25 cellular contexts compared by ENCODE assay signal in the genomic region with DNA sequence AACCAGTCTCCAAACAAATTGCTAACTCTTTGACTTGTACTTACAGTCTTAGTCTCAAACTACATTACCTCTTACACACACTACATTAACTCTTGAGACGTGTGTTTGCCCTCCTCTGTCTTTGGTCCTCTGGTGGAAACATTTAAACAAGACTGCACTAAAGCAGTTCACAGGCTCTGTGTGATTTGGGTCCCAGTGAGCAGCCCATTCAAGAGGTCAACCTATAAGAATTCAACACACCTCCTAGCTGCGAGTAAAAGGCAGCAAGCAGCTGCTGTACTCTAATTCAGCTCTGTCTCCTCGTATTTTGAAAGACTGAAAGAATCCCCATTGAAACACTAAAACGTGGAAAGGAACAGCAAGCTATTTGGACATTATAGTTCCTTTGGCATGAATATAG.
DNase-seq lines count a peak whose midpoint lies in the region; ATAC-seq, FAIRE-seq and TF ChIP-seq lines count a peak whose summit lies in the region.
"Had no signal": no experiment of that assay in that cellular context is flagged by ENCODE, and none has a peak within 500 bp of the region (broad histone marks: within the 10 kb centered on the region; RNA-seq: fewer than 3 reads in every experiment).

No MANE protein-coding gene starts in this region.

- H3K27ac ChIP-seq in A549 = no peak overlapping the region
- H3K27ac ChIP-seq in right lobe of liver = no peak overlapping the region
- H3K27ac ChIP-seq: dorsolateral prefrontal cortex, spleen, WERI-Rb-1 had no signal

- CTCF ChIA-PET in A549 (lab: Yijun Ruan, JAX) = no interaction called here

- no peak for TF ChIP-seq RAD21 in A549 (conservative IDR thresholded peaks at IDR 0.05 in 1 of 2, IDR thresholded peaks at IDR 0.05 in 1 of 2)

- peak in 1 of 2 experiments; percentile 55; a peak in 2 of 6 replicates for ATAC-seq in A549
- ATAC-seq in right lobe of liver = no peak
- ATAC-seq in GM21447 (IDR thresholded peaks at IDR 0.05; ENCODE audit: unreplicated experiment) = no peak
- ATAC-seq: activated naive CD8-positive, alpha-beta T cell treated with anti-CD3 and anti-CD28 coated beads, Interleukin-2, amount 50 U/mL, for 24 hours; activated T-cell treated with anti-CD3 and anti-CD28 coated beads, Interleukin-2, amount 50 U/mL, for 4 hours; GM12878; right cardiac atrium had no signal

- H3K27me3 ChIP-seq in H7 (ENCODE audit: control insufficient read depth, insufficient read depth, low read length) = no peaks in the 10 kb centered on the region
- no peaks in the 10 kb centered on the region for H3K27me3 ChIP-seq in right lobe of liver
- H3K27me3 ChIP-seq: dorsolateral prefrontal cortex, spleen, transverse colon had no signal

- TF ChIP-seq CTCF in A549 (IDR thresholded peaks at IDR 0.05) (no peak), right lobe of liver (IDR thresholded peaks at IDR 0.05) (no peak)

- TF ChIP-seq POLR2A in A549 (IDR thresholded peaks at IDR 0.05; ENCODE audit: low read length) (no peak), right lobe of liver (IDR thresholded peaks at IDR 0.05) (no peak)

- POLR2A ChIA-PET in A549 (lab: Yijun Ruan, JAX) = no interaction called here

- no peak for FAIRE-seq in A549 (lab: Jason Lieb, UNC)
- FAIRE-seq: endothelial cell of umbilical vein, GM12878, keratinocyte had no signal

- intact Hi-C loops in right lobe of liver (cut with DNase I) = no loop called here

- H3K9me3 ChIP-seq in A549 = no peaks in the 10 kb centered on the region
- H3K9me3 ChIP-seq in right lobe of liver = no peaks in the 10 kb centered on the region
- H3K9me3 ChIP-seq: spleen, transverse colon had no signal

- WGBS in A549 (ENCODE audit: missing lambda C conversion rate) = 44% methylated on average over 4 of the region's 4 CpGs
- 49% methylated on average over 3 of the region's 4 CpGs for WGBS in right lobe of liver (ENCODE audit: insufficient coverage, low coverage, low lambda C conversion rate, missing lambda C conversion rate)

- peak overlapping the region; percentile 17; the same call in 2 of the 3 replicates for H3K4me2 ChIP-seq in A549

- H3K4me1 ChIP-seq in A549 = no peaks in the 10 kb centered on the region
- no peaks in the 10 kb centered on the region for H3K4me1 ChIP-seq in right lobe of liver
- H3K4me1 ChIP-seq: spleen had no signal

- no peak for TF ChIP-seq EP300 in A549 (IDR thresholded peaks at IDR 0.05)

- H3K36me3 ChIP-seq in H7 (replicated peaks; ENCODE audit: control insufficient read depth, insufficient read depth, low read length) (no peaks in the 10 kb centered on the region), right lobe of liver (no peaks in the 10 kb centered on the region)
- H3K36me3 ChIP-seq: spleen, transverse colon, WERI-Rb-1 had no signal

- H3K4me3 ChIP-seq in A549 (no peak overlapping the region), H7 (ENCODE audit: insufficient read depth, low read depth, low read length) (no peak overlapping the region), right lobe of liver (no peak overlapping the region)
- H3K4me3 ChIP-seq: GM12878, lung, spleen, transverse colon had no signal

- no peak for DNase-seq in A549 (ENCODE audit: low read depth in 1 of 2, low spot score in 1 of 2)
- DNase-seq in H7 = peak; percentile 5
- DNase-seq in OCI-M1 (lab: John Stamatoyannopoulos, UW) = peak; percentile 55
- peak; percentile 15 for DNase-seq in iPS-NIHi11 (ENCODE audit: low spot score)
- DNase-seq in glomerular visceral epithelial cell (ENCODE audit: extremely low spot score) = no peak
- no peak for DNase-seq in right lobe of liver
- DNase-seq: activated CD4-positive, alpha-beta T cell treated with anti-CD3 and anti-CD28 coated beads, Interleukin-2, amount 10 ng/mL, durations not matched to agents 7 days and 5 days; activated gamma-delta T cell treated with Interleukin-2 at 50 U/mL for 16 hours; activated naive CD8-positive, alpha-beta T cell treated with anti-CD3 and anti-CD28 coated beads, Interleukin-2, amount 50 U/mL, for 24 hours; activated T-cell treated with anti-CD3 and anti-CD28 coated beads, Interleukin-2, amount 50 U/mL, for 4 hours; C1 segment of cervical spinal cord; dorsolateral prefrontal cortex; NCI-H1048; NCI-H446 treated with DMSO at 0.1 percent for 48 hours; right cardiac atrium; SIG-M5; spleen; stimulated activated CD4-positive, alpha-beta T cell treated with anti-CD3 and anti-CD28 coated beads, Interleukin-2, amount 100 ng/mL, for 48 hours; transverse colon; WERI-Rb-1 had no signal

TF ChIP-seq in A549, 52 proteins besides CTCF, POLR2A, EP300 and RAD21:
- TF ChIP-seq ZNF302 (CRISPR knock-in tag; IDR thresholded peaks at IDR 0.05) = no peak
- TF ChIP-seq TP53 (CRISPR knock-in tag; IDR thresholded peaks at IDR 0.05) = no peak
- TF ChIP-seq FOXS1 (CRISPR knock-in tag; IDR thresholded peaks at IDR 0.05) = no peak
- TF ChIP-seq CEBPB (IDR thresholded peaks at IDR 0.05) = no peak
- TF ChIP-seq EHF (CRISPR knock-in tag; IDR thresholded peaks at IDR 0.05) = no peak
- TF ChIP-seq, protein P1, sequence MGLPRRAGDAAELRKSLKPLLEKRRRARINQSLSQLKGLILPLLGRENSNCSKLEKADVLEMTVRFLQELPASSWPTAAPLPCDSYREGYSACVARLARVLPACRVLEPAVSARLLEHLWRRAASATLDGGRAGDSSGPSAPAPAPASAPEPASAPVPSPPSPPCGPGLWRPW (IDR thresholded peaks at IDR 0.05) = no peak
- TF ChIP-seq RARB (CRISPR knock-in tag; IDR thresholded peaks at IDR 0.05) = no peak
- TF ChIP-seq JUN (IDR thresholded peaks at IDR 0.05) = no peak
- no peak for TF ChIP-seq SMC3 (IDR thresholded peaks at IDR 0.05)
- TF ChIP-seq HOXB13 (CRISPR knock-in tag; IDR thresholded peaks at IDR 0.05; ENCODE audit: low read depth) = no peak
- no peak for TF ChIP-seq NPAS2 (CRISPR knock-in tag; IDR thresholded peaks at IDR 0.05; ENCODE audit: borderline replicate concordance)
- TF ChIP-seq, protein P2, sequence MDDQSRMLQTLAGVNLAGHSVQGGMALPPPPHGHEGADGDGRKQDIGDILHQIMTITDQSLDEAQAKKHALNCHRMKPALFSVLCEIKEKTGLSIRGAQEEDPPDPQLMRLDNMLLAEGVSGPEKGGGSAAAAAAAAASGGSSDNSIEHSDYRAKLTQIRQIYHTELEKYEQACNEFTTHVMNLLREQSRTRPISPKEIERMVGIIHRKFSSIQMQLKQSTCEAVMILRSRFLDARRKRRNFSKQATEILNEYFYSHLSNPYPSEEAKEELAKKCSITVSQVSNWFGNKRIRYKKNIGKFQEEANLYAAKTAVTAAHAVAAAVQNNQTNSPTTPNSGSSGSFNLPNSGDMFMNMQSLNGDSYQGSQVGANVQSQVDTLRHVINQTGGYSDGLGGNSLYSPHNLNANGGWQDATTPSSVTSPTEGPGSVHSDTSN (IDR thresholded peaks at IDR 0.05) = no peak
- no peak for TF ChIP-seq KDM5A (IDR thresholded peaks at IDR 0.05)
- TF ChIP-seq, protein P3, sequence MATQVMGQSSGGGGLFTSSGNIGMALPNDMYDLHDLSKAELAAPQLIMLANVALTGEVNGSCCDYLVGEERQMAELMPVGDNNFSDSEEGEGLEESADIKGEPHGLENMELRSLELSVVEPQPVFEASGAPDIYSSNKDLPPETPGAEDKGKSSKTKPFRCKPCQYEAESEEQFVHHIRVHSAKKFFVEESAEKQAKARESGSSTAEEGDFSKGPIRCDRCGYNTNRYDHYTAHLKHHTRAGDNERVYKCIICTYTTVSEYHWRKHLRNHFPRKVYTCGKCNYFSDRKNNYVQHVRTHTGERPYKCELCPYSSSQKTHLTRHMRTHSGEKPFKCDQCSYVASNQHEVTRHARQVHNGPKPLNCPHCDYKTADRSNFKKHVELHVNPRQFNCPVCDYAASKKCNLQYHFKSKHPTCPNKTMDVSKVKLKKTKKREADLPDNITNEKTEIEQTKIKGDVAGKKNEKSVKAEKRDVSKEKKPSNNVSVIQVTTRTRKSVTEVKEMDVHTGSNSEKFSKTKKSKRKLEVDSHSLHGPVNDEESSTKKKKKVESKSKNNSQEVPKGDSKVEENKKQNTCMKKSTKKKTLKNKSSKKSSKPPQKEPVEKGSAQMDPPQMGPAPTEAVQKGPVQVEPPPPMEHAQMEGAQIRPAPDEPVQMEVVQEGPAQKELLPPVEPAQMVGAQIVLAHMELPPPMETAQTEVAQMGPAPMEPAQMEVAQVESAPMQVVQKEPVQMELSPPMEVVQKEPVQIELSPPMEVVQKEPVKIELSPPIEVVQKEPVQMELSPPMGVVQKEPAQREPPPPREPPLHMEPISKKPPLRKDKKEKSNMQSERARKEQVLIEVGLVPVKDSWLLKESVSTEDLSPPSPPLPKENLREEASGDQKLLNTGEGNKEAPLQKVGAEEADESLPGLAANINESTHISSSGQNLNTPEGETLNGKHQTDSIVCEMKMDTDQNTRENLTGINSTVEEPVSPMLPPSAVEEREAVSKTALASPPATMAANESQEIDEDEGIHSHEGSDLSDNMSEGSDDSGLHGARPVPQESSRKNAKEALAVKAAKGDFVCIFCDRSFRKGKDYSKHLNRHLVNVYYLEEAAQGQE (IDR thresholded peaks at IDR 0.05) = no peak
- no peak for TF ChIP-seq HOXA7 (CRISPR knock-in tag; IDR thresholded peaks at IDR 0.05)
- no peak for TF ChIP-seq MAFK (IDR thresholded peaks at IDR 0.05; ENCODE audit: partially characterized antibody)
- TF ChIP-seq POLR2AphosphoS2 (conservative IDR thresholded peaks at IDR 0.05; ENCODE audit: low read length) = no peak
- TF ChIP-seq SREBF2 (IDR thresholded peaks at IDR 0.05) = no peak
- TF ChIP-seq, protein P4, sequence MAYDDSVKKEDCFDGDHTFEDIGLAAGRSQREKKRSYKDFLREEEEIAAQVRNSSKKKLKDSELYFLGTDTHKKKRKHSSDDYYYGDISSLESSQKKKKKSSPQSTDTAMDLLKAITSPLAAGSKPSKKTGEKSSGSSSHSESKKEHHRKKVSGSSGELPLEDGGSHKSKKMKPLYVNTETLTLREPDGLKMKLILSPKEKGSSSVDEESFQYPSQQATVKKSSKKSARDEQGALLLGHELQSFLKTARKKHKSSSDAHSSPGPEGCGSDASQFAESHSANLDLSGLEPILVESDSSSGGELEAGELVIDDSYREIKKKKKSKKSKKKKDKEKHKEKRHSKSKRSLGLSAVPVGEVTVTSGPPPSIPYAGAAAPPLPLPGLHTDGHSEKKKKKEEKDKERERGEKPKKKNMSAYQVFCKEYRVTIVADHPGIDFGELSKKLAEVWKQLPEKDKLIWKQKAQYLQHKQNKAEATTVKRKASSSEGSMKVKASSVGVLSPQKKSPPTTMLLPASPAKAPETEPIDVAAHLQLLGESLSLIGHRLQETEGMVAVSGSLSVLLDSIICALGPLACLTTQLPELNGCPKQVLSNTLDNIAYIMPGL (CRISPR knock-in tag; IDR thresholded peaks at IDR 0.05; ENCODE audit: borderline replicate concordance) = no peak

Comparison
In these comparisons a context has a peak if more than half of its experiments do, and no peak if none do; other contexts are left out.
1. DNase-seq: peak in H7 (single experiment), OCI-M1 (single experiment) and iPS-NIHi11 (single experiment); none in A549 (0 of 2), glomerular visceral epithelial cell (single experiment) and right lobe of liver (0 of 3).